40 cellular contexts compared by ENCODE assay signal in the genomic region with DNA sequence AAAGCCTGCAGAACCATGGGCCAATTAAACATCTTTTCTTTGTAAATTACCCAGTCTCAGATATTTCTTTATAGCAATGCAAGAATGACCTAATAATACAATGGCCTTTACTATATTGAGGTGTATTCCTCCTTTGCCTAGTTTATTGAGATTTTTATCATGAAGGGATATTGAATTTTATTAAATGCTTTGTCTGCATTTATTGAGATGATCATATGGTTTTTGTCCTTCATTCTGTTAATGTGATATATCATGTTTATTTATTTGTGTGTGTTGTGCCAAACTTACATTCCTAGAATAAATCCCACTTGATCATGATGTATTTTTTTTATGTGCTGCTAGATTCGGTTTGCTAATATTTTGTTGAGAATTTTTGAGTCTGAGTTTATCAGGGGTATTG. TPM values are rescaled to one million over a fixed set of nuclear protein-coding genes. Genes with fewer than 3 reads are reported as not detected.
"Had no signal": no experiment of that assay in that cellular context is flagged by ENCODE, and none has a peak within 500 bp of the region (broad histone marks: within the 10 kb centered on the region; RNA-seq: fewer than 3 reads in every experiment).

No MANE protein-coding gene starts in this region.

- H3K27ac ChIP-seq: adrenal gland, ascending aorta, body of pancreas, brain microvascular endothelial cell, breast epithelium, cardiac muscle cell had no signal

- H3K36me3 ChIP-seq: adrenal gland, ascending aorta, brain microvascular endothelial cell, breast epithelium, cardiac muscle cell had no signal

- DNase-seq: activated effector memory CD4-positive, alpha-beta T cell treated with anti-CD3 and anti-CD28 coated beads, Interleukin-2, amount 50 U/mL, for 16 hours; activated effector memory CD4-positive, alpha-beta T cell treated with Interleukin-2 at 50 U/mL for 16 hours; activated gamma-delta T cell; activated gamma-delta T cell treated with Interleukin-2 at 50 U/mL for 16 hours; activated naive CD4-positive, alpha-beta T cell; activated naive CD4-positive, alpha-beta T cell treated with anti-CD3 and anti-CD28 coated beads for 36 hours; activated naive CD4-positive, alpha-beta T cell treated with anti-CD3 and anti-CD28 coated beads, Interleukin-2, amount 10 ng/mL, durations not matched to agents 7 days and 5 days; activated naive CD4-positive, alpha-beta T cell treated with anti-CD3 and anti-CD28 coated beads, Interleukin-2, amount 50 U/mL, for 16 hours; activated naive CD4-positive, alpha-beta T cell treated with Interleukin-2 at 50 U/mL for 16 hours; activated naive CD8-positive, alpha-beta T cell treated with anti-CD3 and anti-CD28 coated beads for 36 hours; activated naive CD8-positive, alpha-beta T cell treated with anti-CD3 and anti-CD28 coated beads, Interleukin-2, amount 10 ng/mL, durations not matched to agents 7 days and 5 days; activated naive CD8-positive, alpha-beta T cell treated with anti-CD3 and anti-CD28 coated beads, Interleukin-2, amount 50 U/mL, for 24 hours; activated T-cell treated with anti-CD3 and anti-CD28 coated beads, Interleukin-2, amount 50 U/mL, for 1 hour; activated T-cell treated with anti-CD3 and anti-CD28 coated beads, Interleukin-2, amount 50 U/mL, for 24 hours; activated T-cell treated with anti-CD3 and anti-CD28 coated beads, Interleukin-2, amount 50 U/mL, for 4 hours; activated T-cell treated with anti-CD3 and anti-CD28 coated beads, Interleukin-2, amount 50 U/mL, for 48 hours; activated T-cell treated with anti-CD3 and anti-CD28 coated beads, Interleukin-2, amount 50 U/mL, for 72 hours; adrenal gland; amniotic stem cell; amygdala; anterior cingulate cortex; aorta; body of pancreas; brain microvascular endothelial cell; caudate nucleus; central memory CD4-positive, alpha-beta T cell; cerebellar nuclear complex had no signal

- H3K4me1 ChIP-seq: adrenal gland, ascending aorta, body of pancreas, breast epithelium had no signal

- H3K9me3 ChIP-seq: adrenal gland, ascending aorta, body of pancreas, breast epithelium had no signal

- H3K27me3 ChIP-seq: adrenal gland, ascending aorta, body of pancreas, brain microvascular endothelial cell, breast epithelium, cardiac muscle cell had no signal

- H3K4me3 ChIP-seq: adrenal gland, ascending aorta, body of pancreas, breast epithelium, cardiac muscle cell had no signal

- ATAC-seq: activated naive CD4-positive, alpha-beta T cell treated with anti-CD3 and anti-CD28 coated beads, Interleukin-2, amount 50 U/mL, for 72 hours; activated naive CD8-positive, alpha-beta T cell treated with anti-CD3 and anti-CD28 coated beads, Interleukin-2, amount 50 U/mL, for 24 hours; activated T-cell treated with anti-CD3 and anti-CD28 coated beads, Interleukin-2, amount 50 U/mL, for 4 hours; activated T-cell treated with anti-CD3 and anti-CD28 coated beads, Interleukin-2, amount 50 U/mL, for 72 hours; activated T-helper 17 cell treated with anti-CD3 and anti-CD28 coated beads, Interleukin-2, amount 50 U/mL, for 72 hours; body of pancreas had no signal

- FAIRE-seq: astrocyte, bronchial epithelial cell had no signal

RNA-seq across cellular contexts. Expression of a gene that starts 36.2 kb away (rescaled TPM):
- total RNA-seq: activated naive CD4-positive, alpha-beta T cell treated with anti-CD3 and anti-CD28 coated beads for 36 hours; activated naive CD4-positive, alpha-beta T cell treated with anti-CD3 and anti-CD28 coated beads, Interleukin-2, amount 50 U/mL, for 72 hours; activated naive CD8-positive, alpha-beta T cell treated with anti-CD3 and anti-CD28 coated beads for 36 hours; activated naive CD8-positive, alpha-beta T cell treated with anti-CD3 and anti-CD28 coated beads, Interleukin-2, amount 10 ng/mL, durations not matched to agents 7 days and 5 days; activated T-cell treated with anti-CD3 and anti-CD28 coated beads, Interleukin-2, amount 50 U/mL, for 4 hours; activated T-cell treated with anti-CD3 and anti-CD28 coated beads, Interleukin-2, amount 50 U/mL, for 72 hours; activated T-helper 1 cell treated with anti-CD3 and anti-CD28 coated beads, Interleukin-12 subunit alpha, Interleukin-12 subunit beta, Interleukin-2, Interleukin-4 antibody, amounts not matched to agents 30 ng/mL and 10 ng/mL and 1 ng/mL, durations not matched to agents 14 hours and 24 hours and 36 hours; activated T-helper 17 cell treated with anti-CD3 and anti-CD28 coated beads, Interleukin-2, amount 50 U/mL, for 72 hours; activated T-helper 2 cell treated with anti-CD3 and anti-CD28 coated beads, Interferon-gamma antibody, Interleukin-2, Interleukin-4, amounts not matched to agents 10 μg/mL and 5 μg/mL and 100 μg/mL, durations not matched to agents 14 hours and 24 hours and 36 hours; adrenal gland; aorta; ascending aorta; astrocyte; body of pancreas; breast epithelium; bronchial epithelial cell; cardiac muscle cell; cardiac septum; cerebellum; chondrocyte had no signal
- polyA plus RNA-seq: adipose tissue, adrenal gland, aorta, cardiac muscle cell had no signal
